7 cellular contexts compared by ENCODE assay signal in the genomic region with DNA sequence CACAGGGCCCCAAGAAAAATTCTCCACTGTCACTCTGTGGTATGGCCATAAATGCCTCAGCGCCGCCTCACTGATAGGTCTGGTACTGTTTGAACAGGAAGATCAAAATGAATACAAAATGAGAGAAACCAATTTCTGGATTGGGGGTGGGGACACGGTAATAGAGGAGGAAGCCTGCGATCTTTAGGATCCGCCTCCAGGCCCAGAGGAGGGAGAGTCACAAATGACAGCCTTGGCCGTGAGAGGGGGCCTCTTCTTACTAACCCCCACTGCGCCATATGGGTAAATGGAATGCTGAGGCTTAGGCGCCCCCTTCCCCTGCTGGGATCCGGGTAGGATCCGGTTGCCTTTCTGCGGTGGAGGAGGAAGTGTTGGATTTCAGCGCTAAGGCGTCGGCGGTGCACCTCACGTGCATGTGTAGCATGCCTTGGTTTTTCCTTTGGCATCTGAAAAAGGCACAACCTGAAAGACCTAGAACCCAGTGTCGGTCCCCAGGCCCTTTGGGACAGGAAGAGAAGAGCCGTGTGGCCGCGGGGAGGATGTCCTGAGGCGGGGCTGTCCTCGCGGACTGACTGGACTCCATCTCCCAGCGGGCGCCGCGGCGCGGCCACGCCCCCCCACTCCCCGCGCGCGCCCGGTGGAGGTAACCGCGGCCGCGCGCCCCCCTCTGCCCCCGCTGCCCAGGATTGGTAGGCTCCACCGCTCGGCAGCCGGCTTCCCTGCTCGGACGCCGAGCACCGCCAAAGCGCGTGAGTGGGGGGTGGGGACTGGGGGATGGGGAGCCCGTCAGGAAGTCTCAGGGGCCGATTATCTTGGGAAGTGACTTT. TPM values are rescaled to one million over a fixed set of nuclear protein-coding genes. Genes with fewer than 3 reads are reported as not detected.
DNase-seq lines count a peak whose midpoint lies in the region; ATAC-seq, FAIRE-seq and TF ChIP-seq lines count a peak whose summit lies in the region.

No MANE protein-coding gene starts in this region.

- peak overlapping the region; percentile 79 for H3K4me2 ChIP-seq in hepatocyte

- TF ChIP-seq CTCF in astrocyte of the cerebellum (IDR thresholded peaks at IDR 0.05; ENCODE audit: low read depth, low read length, missing control alignments), result no peak
- peak; percentile 16 for TF ChIP-seq CTCF in hepatocyte (IDR thresholded peaks at IDR 0.05; ENCODE audit: poor library complexity)
- no peak for TF ChIP-seq CTCF in retinal pigment epithelial cell (conservative IDR thresholded peaks at IDR 0.05; ENCODE audit: low read depth, low read length)

- in situ Hi-C loops in astrocyte of the cerebellum (cut with HindIII; ENCODE audit: low sequenced_read_pairs), result no loop called here

- no peak for FAIRE-seq in GM18507 (lab: Jason Lieb, UNC)

- no peaks in the 10 kb centered on the region for H3K9me3 ChIP-seq in hepatocyte (ENCODE audit: low read depth)

- H3K27ac ChIP-seq in hepatocyte, result peak overlapping the region; percentile 99

- no peaks in the 10 kb centered on the region for H3K27me3 ChIP-seq in hepatocyte

- H3K9me2 ChIP-seq in hepatocyte (replicated peaks; ENCODE audit: insufficient read depth), result no peaks in the 10 kb centered on the region

- peaks cover 40% of the 10 kb centered on the region for H3K79me2 ChIP-seq in hepatocyte

- H3K4me3 ChIP-seq in astrocyte of the cerebellum (ENCODE audit: low read depth, low read length) (peak overlapping the region; percentile 65), hepatocyte (peak overlapping the region; percentile 53), retinal pigment epithelial cell (ENCODE audit: low read length) (peak overlapping the region; percentile 76)

- H4K20me1 ChIP-seq in hepatocyte (ENCODE audit: insufficient read depth, poor library complexity, severe bottlenecking), result peaks cover 36% of the 10 kb centered on the region

- peaks cover 11% of the 10 kb centered on the region for H3K4me1 ChIP-seq in hepatocyte (ENCODE audit: insufficient read depth)

- 3% methylated on average over 33 of the region's 52 CpGs for WGBS in hepatocyte (ENCODE audit: low lambda C conversion rate, missing lambda C conversion rate)

- peak; percentile 41 for ATAC-seq in HG02973 (IDR thresholded peaks at IDR 0.05; ENCODE audit: unreplicated experiment)

- no peaks in the 10 kb centered on the region for H3K36me3 ChIP-seq in hepatocyte (replicated peaks; ENCODE audit: insufficient read depth, low read depth)

- DNase-seq in GM18507 (ENCODE audit: extremely low spot score, insufficient read length, low read depth) (peak; percentile 88), NCI-H2029 (lab: John Stamatoyannopoulos, UW) (peak; percentile 85), T1000 (lab: John Stamatoyannopoulos, UW) (peak; percentile 62), astrocyte of the cerebellum (ENCODE audit: low read depth) (no peak), hepatocyte (ENCODE audit: low spot score) (peak; percentile 96), retinal pigment epithelial cell (ENCODE audit: low read depth) (no peak)

- H2AFZ ChIP-seq in hepatocyte, result peak overlapping the region; percentile 53

RNA-seq across cellular contexts. Expression of gene MADD, which starts 0.7 kb away (rescaled TPM):
- 19.1 and 28.0 TPM in 2 replicates for total RNA-seq in hepatocyte
- 17.6 and 19.6 TPM in 2 replicates for polyA plus RNA-seq in hepatocyte

RNA-seq across cellular contexts. Expression of gene NR1H3, which starts 11.4 kb away (rescaled TPM):
- total RNA-seq in hepatocyte, result 40.8 and 49.5 TPM in 2 replicates
- polyA plus RNA-seq in hepatocyte, result 41.5 and 43.1 TPM in 2 replicates

RNA-seq across cellular contexts. Expression of gene ACP2, which starts 20.6 kb away (rescaled TPM):
- 31.5 and 40.3 TPM in 2 replicates for total RNA-seq in hepatocyte
- 26.5 and 29.6 TPM in 2 replicates for polyA plus RNA-seq in hepatocyte

RNA-seq across cellular contexts. Expression of gene DDB2, which starts 54.4 kb away (rescaled TPM):
- total RNA-seq in hepatocyte, result 17.2 and 17.7 TPM in 2 replicates
- polyA plus RNA-seq in hepatocyte, result 25.7 and 28.2 TPM in 2 replicates

Comparison
In these comparisons a context has a peak if more than half of its experiments do, and no peak if none do; other contexts are left out.
1. DNase-seq: peak in GM18507 (single experiment), NCI-H2029 (single experiment), T1000 (single experiment) and hepatocyte (single experiment); none in astrocyte of the cerebellum (single experiment) and retinal pigment epithelial cell (single experiment).
2. Peak in every context shown above with its lines, with median percentiles within 50 percentile points of each other: H3K4me3 ChIP-seq.